Comparison of ENCODE assay signal across 32 cellular contexts in the genomic region with DNA sequence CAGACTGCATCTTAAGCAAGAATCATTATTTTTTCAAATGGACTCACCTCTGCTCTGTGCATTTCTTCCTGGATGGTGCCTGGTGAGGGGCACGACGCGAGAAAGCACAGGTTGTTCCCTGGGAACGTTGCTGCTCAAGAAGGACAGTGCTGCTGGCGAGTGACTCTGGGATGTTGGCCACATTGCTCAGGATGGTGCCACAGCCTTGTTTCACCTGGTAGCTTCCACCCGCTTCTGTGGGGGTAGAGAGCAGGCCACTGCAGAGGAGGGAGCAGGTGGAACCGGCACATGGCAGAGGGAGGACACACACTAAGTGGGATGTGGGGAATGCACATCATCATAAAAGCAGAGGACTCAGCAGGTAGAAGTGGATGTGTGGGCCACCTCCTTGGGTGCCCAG.
"Had no signal": no experiment of that assay in that cellular context is flagged by ENCODE, and none has a peak within 500 bp of the region (broad histone marks: within the 10 kb centered on the region; RNA-seq: fewer than 3 reads in every experiment).

No MANE protein-coding gene starts in this region.

- H3K4me1 ChIP-seq: psoas muscle, right lobe of liver, spleen, suprapubic skin, testis, tibial artery, transverse colon, upper lobe of right lung, vagina had no signal

- H3K9me3 Mint-ChIP-seq: natural killer cell treated with Interleukin-12 subunit alpha and Interleukin-12 subunit beta and Interleukin-15 and Interleukin-18, amount 100 ng/mL, for 72 hours; type B pancreatic cell had no signal

- H3K27me3 ChIP-seq: ovary, right lobe of liver, testis, transverse colon, upper lobe of right lung, vagina had no signal

- H3K27ac ChIP-seq: ovary, parathyroid adenoma, psoas muscle, right lobe of liver, skin epidermis, spleen, suprapubic skin, testis, tibial artery, transverse colon, upper lobe of right lung, vagina had no signal

- H3K4me3 Mint-ChIP-seq: naive thymus-derived CD8-positive, alpha-beta T cell; natural killer cell treated with Interleukin-12 subunit alpha and Interleukin-12 subunit beta and Interleukin-15 and Interleukin-18, amount 100 ng/mL, for 72 hours; nephron progenitor cell; neural crest cell; stimulated activated memory B cell treated with anti-CD40 and anti-IgM and Interleukin-4, amounts not matched to agents 10 μg/mL and 1 μg/mL and 100 μg/mL, for 72 hours; stimulated activated naive CD8-positive, alpha-beta T cell treated with anti-CD3 and anti-CD28 coated beads, Interleukin-15, amount 100 ng/mL, for 72 hours; type B pancreatic cell had no signal

- H3K27ac Mint-ChIP-seq: naive thymus-derived CD8-positive, alpha-beta T cell; natural killer cell treated with Interleukin-12 subunit alpha and Interleukin-12 subunit beta and Interleukin-15 and Interleukin-18, amount 100 ng/mL, for 72 hours; progenitor cell of endocrine pancreas; stimulated activated memory B cell treated with anti-CD40 and anti-IgM and Interleukin-4, amounts not matched to agents 10 μg/mL and 1 μg/mL and 100 μg/mL, for 72 hours; type B pancreatic cell had no signal

- H3K9me3 ChIP-seq: ovary, psoas muscle, right lobe of liver, spleen, suprapubic skin, testis, tibial artery, transverse colon, upper lobe of right lung, vagina had no signal

- H3K4me1 Mint-ChIP-seq: naive thymus-derived CD8-positive, alpha-beta T cell; neural crest cell; stimulated activated memory B cell treated with anti-CD40 and anti-IgM and Interleukin-4, amounts not matched to agents 10 μg/mL and 1 μg/mL and 100 μg/mL, for 72 hours; stimulated activated naive CD8-positive, alpha-beta T cell treated with anti-CD3 and anti-CD28 coated beads, Interleukin-15, amount 100 ng/mL, for 72 hours had no signal

- ATAC-seq: naive thymus-derived CD8-positive, alpha-beta T cell; natural killer cell treated with Interleukin-12 subunit alpha and Interleukin-12 subunit beta and Interleukin-15 and Interleukin-18, amount 100 ng/mL, for 72 hours; psoas muscle; right cardiac atrium; right lobe of liver; stimulated activated memory B cell treated with anti-CD40 and anti-IgM and Interleukin-4, amounts not matched to agents 10 μg/mL and 1 μg/mL and 100 μg/mL, for 72 hours; stimulated activated naive CD8-positive, alpha-beta T cell treated with anti-CD3 and anti-CD28 coated beads, Interleukin-15, amount 100 ng/mL, for 72 hours; stimulated activated naive CD8-positive, alpha-beta T cell treated with anti-CD3 and anti-CD28 coated beads, Interleukin-15, Interleukin-2, amounts not matched to agents 100 U/mL and 50 U/mL, for 24 hours had no signal

- H3K4me3 ChIP-seq: ovary, psoas muscle, right lobe of liver, skin epidermis, smooth muscle cell, spleen, suprapubic skin, testis, tibial artery, transverse colon, upper lobe of right lung, vagina had no signal

- H3K36me3 ChIP-seq: ovary, right lobe of liver, spleen, suprapubic skin, tibial artery, transverse colon, upper lobe of right lung, vagina had no signal

- H3K36me3 Mint-ChIP-seq: naive thymus-derived CD8-positive, alpha-beta T cell; natural killer cell treated with Interleukin-12 subunit alpha and Interleukin-12 subunit beta and Interleukin-15 and Interleukin-18, amount 100 ng/mL, for 72 hours; stimulated activated memory B cell treated with anti-CD40 and anti-IgM and Interleukin-4, amounts not matched to agents 10 μg/mL and 1 μg/mL and 100 μg/mL, for 72 hours; type B pancreatic cell had no signal

- DNase-seq: naive thymus-derived CD8-positive, alpha-beta T cell; nephron progenitor cell; occipital lobe; ovary; posterior cingulate gyrus; psoas muscle; right cardiac atrium; right lobe of liver; spleen; stimulated activated CD4-positive, alpha-beta T cell treated with anti-CD3 and anti-CD28 coated beads, Interleukin-12 subunit alpha, Interleukin-12 subunit beta, amount 100 ng/mL, for 4 hours; stimulated activated CD4-positive, alpha-beta T cell treated with anti-CD3 and anti-CD28 coated beads, Interleukin-1b, Interleukin-23, amount 100 ng/mL, for 48 hours; stimulated activated CD4-positive, alpha-beta T cell treated with anti-CD3 and anti-CD28 coated beads, Interleukin-4, amount 100 ng/mL, for 1 hour; stimulated activated CD4-positive, alpha-beta T cell treated with anti-CD3 and anti-CD28 coated beads, Interleukin-4, amount 100 ng/mL, for 4 hours; stimulated activated CD8-positive, alpha-beta memory T cell treated with anti-CD3 and anti-CD28 coated beads, Interleukin-4, amount 100 ng/mL, for 48 hours; stimulated activated naive CD4-positive, alpha-beta T cell; stimulated activated naive CD8-positive, alpha-beta T cell treated with anti-CD3 and anti-CD28 coated beads, Interleukin-15, amount 100 ng/mL, for 72 hours; stimulated activated naive CD8-positive, alpha-beta T cell treated with anti-CD3 and anti-CD28 coated beads, Interleukin-15, Interleukin-2, amounts not matched to agents 100 U/mL and 50 U/mL, for 24 hours; substantia nigra; testis; tibial artery; transverse colon; upper lobe of right lung had no signal
